In the genomic region with DNA sequence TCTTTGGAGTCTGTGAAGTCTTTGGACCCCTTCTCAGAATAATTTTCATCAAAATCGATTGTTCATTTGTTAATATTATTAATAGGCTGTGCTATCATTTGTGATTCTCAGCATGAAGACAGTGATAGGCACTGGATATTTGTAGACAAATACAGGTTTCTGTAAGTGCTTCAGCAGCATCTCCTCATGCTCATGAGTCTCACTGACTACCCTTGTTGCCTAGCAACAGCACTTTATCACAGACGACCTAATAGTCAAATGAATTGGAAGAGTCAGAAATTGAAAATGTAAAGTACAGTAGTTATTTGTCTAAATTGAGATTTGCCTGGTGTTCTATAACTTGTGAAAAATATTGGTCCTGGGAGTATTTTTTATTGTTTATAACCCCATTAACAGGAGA, we compare ENCODE assay signal across 23 cellular contexts.
DNase-seq lines count a peak whose midpoint lies in the region; ATAC-seq lines count a peak whose summit lies in the region.
"Had no signal": no experiment of that assay in that cellular context is flagged by ENCODE, and none has a peak within 500 bp of the region (broad histone marks: within the 10 kb centered on the region; RNA-seq: fewer than 3 reads in every experiment).

No MANE protein-coding gene starts in this region.

- DNase-seq in NCI-H345 (lab: John Stamatoyannopoulos, UW), result peak; percentile 38
- DNase-seq in NCI-H345 treated with DMSO at 0.1 percent for 48 hours (lab: John Stamatoyannopoulos, UW; ENCODE audit: unreplicated experiment), result no peak
- DNase-seq in NCI-H146 (lab: John Stamatoyannopoulos, UW), result peak; percentile 52
- DNase-seq in NCI-H774 (lab: John Stamatoyannopoulos, UW), result peak; percentile 33
- peak; percentile 43 for DNase-seq in retina
- DNase-seq in GF-D8 (lab: John Stamatoyannopoulos, UW), result no peak
- DNase-seq: activated CD8-positive, alpha-beta T cell treated with anti-CD3 and anti-CD28 coated beads, Interleukin-2, amount 10 ng/mL, durations not matched to agents 7 days and 5 days; activated effector memory CD4-positive, alpha-beta T cell treated with Interleukin-2 at 50 U/mL for 16 hours; activated naive CD8-positive, alpha-beta T cell treated with anti-CD3 and anti-CD28 coated beads, Interleukin-2, amount 10 ng/mL, durations not matched to agents 7 days and 5 days; activated T-cell treated with anti-CD3 and anti-CD28 coated beads for 4 hours; C1 segment of cervical spinal cord; Calu3; GDM1; Kasumi-1; kidney; NCI-H226; sigmoid colon; SJCRH30; stimulated activated CD4-positive, alpha-beta T cell treated with anti-CD3 and anti-CD28 coated beads, Interleukin-15, amount 100 ng/mL, for 24 hours; stimulated activated naive CD8-positive, alpha-beta T cell treated with anti-CD3 and anti-CD28 coated beads, Interleukin-15, Interleukin-2, amounts not matched to agents 100 U/mL and 50 U/mL, for 24 hours; T-helper 17 cell had no signal

- no peak for ATAC-seq in GM19351 (IDR thresholded peaks at IDR 0.05; ENCODE audit: unreplicated experiment)
- no peak for ATAC-seq in HG03565 (IDR thresholded peaks at IDR 0.05; ENCODE audit: unreplicated experiment)
- ATAC-seq: activated CD8-positive, alpha-beta T cell treated with anti-CD3 and anti-CD28 coated beads, Interleukin-2, amount 10 ng/mL, durations not matched to agents 7 days and 5 days; stimulated activated naive CD8-positive, alpha-beta T cell treated with anti-CD3 and anti-CD28 coated beads, Interleukin-15, Interleukin-2, amounts not matched to agents 100 U/mL and 50 U/mL, for 24 hours; T-helper 17 cell had no signal

Comparison
In these comparisons a context has a peak if more than half of its experiments do, and no peak if none do; other contexts are left out.
1. DNase-seq: peak in NCI-H345 (single experiment), NCI-H146 (single experiment), NCI-H774 (single experiment) and retina (single experiment); none in NCI-H345 treated with DMSO at 0.1 percent for 48 hours (single experiment) and GF-D8 (single experiment).